Comparison of ENCODE assay signal across 1 cellular context in the genomic region with DNA sequence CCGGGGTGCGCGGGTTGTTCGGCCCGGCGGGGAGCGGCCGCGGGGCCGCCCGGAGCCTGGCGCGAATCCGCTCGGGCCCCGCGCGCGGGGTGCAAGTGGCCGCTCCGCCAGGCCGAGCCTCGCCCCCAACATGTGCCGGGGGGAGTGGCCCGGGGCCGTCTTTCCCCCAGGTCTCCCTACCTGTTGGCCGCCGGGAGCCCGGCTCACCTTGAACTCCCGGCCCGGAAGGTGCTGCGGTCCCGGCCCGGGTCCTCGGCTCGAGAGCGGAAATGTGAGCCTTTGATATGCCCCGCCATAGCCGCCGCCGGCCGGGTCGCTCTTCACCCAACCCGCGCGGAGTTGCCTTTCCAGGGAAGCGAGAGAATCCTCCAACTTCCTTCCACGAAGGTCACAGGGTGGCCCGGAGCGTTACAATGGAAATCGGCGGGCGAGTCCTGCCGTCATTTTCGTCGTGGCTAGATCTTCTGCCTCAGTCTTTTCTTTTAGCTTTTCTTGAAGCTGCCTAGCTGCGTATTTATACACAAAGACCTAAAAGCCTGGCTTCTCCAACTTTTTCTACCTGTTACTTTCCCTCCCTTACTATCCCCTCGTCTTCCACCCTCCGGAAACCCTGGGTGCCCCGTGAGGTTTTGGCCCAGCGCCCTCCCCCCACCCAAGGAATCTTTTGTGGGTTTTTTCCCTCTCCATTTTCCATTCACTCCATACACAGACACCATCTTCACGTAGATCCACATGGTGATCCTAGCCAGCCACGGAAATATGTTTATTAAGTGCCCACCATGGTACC.
TF ChIP-seq lines count a peak whose summit lies in the region.

No MANE protein-coding gene starts in this region.

TF ChIP-seq in HepG2, 621 proteins besides CTCF, POLR2A, EP300 and RAD21 (continued from another document and continues in another):
- TF ChIP-seq ZNF142 (CRISPR knock-in tag; IDR thresholded peaks at IDR 0.05) (no peak), HBP1 (CRISPR knock-in tag; IDR thresholded peaks at IDR 0.05; ENCODE audit: low read depth) (no peak), SKIL (CRISPR knock-in tag; IDR thresholded peaks at IDR 0.05; ENCODE audit: borderline replicate concordance) (no peak), KLF13 (CRISPR knock-in tag; IDR thresholded peaks at IDR 0.05) (no peak), ZNF446 (CRISPR knock-in tag; IDR thresholded peaks at IDR 0.05) (no peak), MTERF4 (CRISPR knock-in tag; IDR thresholded peaks at IDR 0.05) (no peak), PHF5A (CRISPR knock-in tag; IDR thresholded peaks at IDR 0.05; ENCODE audit: low read depth, unreplicated experiment) (no peak), NFIC (IDR thresholded peaks at IDR 0.05; ENCODE audit: low read length) (no peak), ZNF678 (CRISPR knock-in tag; IDR thresholded peaks at IDR 0.05) (no peak; the same call in 1 of the 2 replicates), ZMAT3 (CRISPR knock-in tag; conservative IDR thresholded peaks at IDR 0.05) (no peak), ZNF343 (CRISPR knock-in tag; IDR thresholded peaks at IDR 0.05) (no peak), ZNF430 (CRISPR knock-in tag; IDR thresholded peaks at IDR 0.05) (no peak), ZMYM2 (CRISPR knock-in tag; IDR thresholded peaks at IDR 0.05) (no peak), NKX3-1 (CRISPR knock-in tag; IDR thresholded peaks at IDR 0.05) (0 out of 2 replicates have a peak, but pooled peaks have one; percentile 18), ZNF180 (CRISPR knock-in tag; IDR thresholded peaks at IDR 0.05; ENCODE audit: borderline replicate concordance, low read depth) (no peak), MBD4 (IDR thresholded peaks at IDR 0.05; ENCODE audit: borderline replicate concordance, low read length) (no peak), MIXL1 (CRISPR knock-in tag; IDR thresholded peaks at IDR 0.05) (0 out of 2 replicates have a peak, but pooled peaks have one; percentile 16), NFATC3 (CRISPR knock-in tag; IDR thresholded peaks at IDR 0.05) (no peak), HMGA1 (CRISPR knock-in tag; conservative IDR thresholded peaks at IDR 0.05) (no peak), FIP1L1 (IDR thresholded peaks at IDR 0.05; ENCODE audit: borderline replicate concordance, insufficient read depth, low read depth, low read length) (no peak), THAP7 (CRISPR knock-in tag; IDR thresholded peaks at IDR 0.05) (no peak), ZSCAN20 (CRISPR knock-in tag; IDR thresholded peaks at IDR 0.05; ENCODE audit: borderline replicate concordance) (0 out of 2 replicates have a peak, but pooled peaks have one; percentile 38), NR2C2 (CRISPR knock-in tag; IDR thresholded peaks at IDR 0.05; ENCODE audit: borderline replicate concordance) (peak; percentile 58; the same call in 1 of the 2 replicates), MATR3 (CRISPR knock-in tag; IDR thresholded peaks at IDR 0.05) (no peak), KDM2A (CRISPR knock-in tag; IDR thresholded peaks at IDR 0.05; ENCODE audit: borderline replicate concordance, low read depth) (0 out of 2 replicates have a peak, but pooled peaks have one; percentile 4), KIAA2018 (CRISPR knock-in tag; IDR thresholded peaks at IDR 0.05; ENCODE audit: borderline replicate concordance) (no peak), ZBTB4 (CRISPR knock-in tag; IDR thresholded peaks at IDR 0.05; ENCODE audit: borderline replicate concordance) (no peak), KLF11 (CRISPR knock-in tag; IDR thresholded peaks at IDR 0.05) (no peak), ZNF354B (CRISPR knock-in tag; IDR thresholded peaks at IDR 0.05) (no peak), ATF7-NPFF (CRISPR knock-in tag; IDR thresholded peaks at IDR 0.05; ENCODE audit: low read depth) (no peak)
